In the genomic region with DNA sequence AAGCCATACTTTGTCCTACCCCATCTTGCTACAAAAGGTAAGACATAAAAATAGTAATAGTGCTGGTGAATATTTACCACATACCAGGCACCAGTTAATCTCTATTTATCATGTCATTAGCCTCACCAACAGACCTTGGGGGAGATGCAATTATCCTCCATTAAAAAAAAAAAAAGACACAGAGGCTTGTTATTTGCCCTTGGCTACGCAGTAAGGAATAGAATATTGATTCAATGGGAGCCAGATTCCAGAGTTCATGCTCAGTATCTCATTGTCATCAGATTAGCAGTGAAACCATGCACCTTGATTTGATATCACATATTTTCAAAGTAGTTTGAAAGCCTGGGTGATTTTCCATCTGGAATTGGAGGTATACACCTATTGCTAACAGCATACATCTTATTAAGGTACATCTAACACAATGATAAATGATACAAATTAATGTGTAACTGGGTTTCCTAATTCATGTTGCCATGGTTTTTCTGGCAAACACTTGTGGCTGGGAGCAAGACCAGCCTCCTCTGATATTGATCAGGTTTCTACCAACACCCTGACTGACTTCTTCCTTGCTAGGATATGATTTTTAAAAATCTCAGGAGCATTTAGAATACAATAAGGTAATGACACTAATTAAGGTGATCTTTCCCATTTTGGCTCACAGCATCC, we compare ENCODE assay signal across 15 cellular contexts.
"Had no signal": no experiment of that assay in that cellular context is flagged by ENCODE, and none has a peak within 500 bp of the region (broad histone marks: within the 10 kb centered on the region; RNA-seq: fewer than 3 reads in every experiment).

No MANE protein-coding gene starts in this region.

- H3K4me3 ChIP-seq: coronary artery, gastrocnemius medialis, heart right ventricle, left lung, tibial artery, uterus had no signal

- H3K36me3 ChIP-seq: gastrocnemius medialis, left lung, tibial artery, uterus had no signal

- H3K9me3 ChIP-seq: gastrocnemius medialis, heart right ventricle, left lung, tibial artery, uterus had no signal

- H3K27me3 ChIP-seq: gastrocnemius medialis, heart right ventricle, left lung, tibial artery, uterus had no signal

- ATAC-seq: activated T-helper 17 cell treated with anti-CD3 and anti-CD28 coated beads, Interleukin-2, amount 50 U/mL, for 72 hours; gastrocnemius medialis; heart right ventricle; left lung had no signal

- H3K4me1 ChIP-seq: gastrocnemius medialis, left lung, uterus had no signal

- H3K27ac ChIP-seq: coronary artery, epithelial cell of prostate, gastrocnemius medialis, heart right ventricle, left lung, tibial artery, uterus had no signal

- DNase-seq: activated CD4-positive, alpha-beta T cell treated with anti-CD3 and anti-CD28 coated beads, Interleukin-2, amount 10 ng/mL, durations not matched to agents 7 days and 5 days; activated CD4-positive, CD25-positive, alpha-beta regulatory T cell; activated CD8-positive, alpha-beta memory T cell treated with anti-CD3 and anti-CD28 coated beads for 24 hours; activated naive CD4-positive, alpha-beta T cell treated with anti-CD3 and anti-CD28 coated beads, Interleukin-2, amount 10 ng/mL, durations not matched to agents 7 days and 5 days; effector CD4-positive, alpha-beta T cell; gastrocnemius medialis; heart right ventricle; left lung; mesenchymal stem cell; nephron progenitor cell; tibial artery; uterus had no signal
